ENCODE assay signal across 1 cellular context in the genomic region with DNA sequence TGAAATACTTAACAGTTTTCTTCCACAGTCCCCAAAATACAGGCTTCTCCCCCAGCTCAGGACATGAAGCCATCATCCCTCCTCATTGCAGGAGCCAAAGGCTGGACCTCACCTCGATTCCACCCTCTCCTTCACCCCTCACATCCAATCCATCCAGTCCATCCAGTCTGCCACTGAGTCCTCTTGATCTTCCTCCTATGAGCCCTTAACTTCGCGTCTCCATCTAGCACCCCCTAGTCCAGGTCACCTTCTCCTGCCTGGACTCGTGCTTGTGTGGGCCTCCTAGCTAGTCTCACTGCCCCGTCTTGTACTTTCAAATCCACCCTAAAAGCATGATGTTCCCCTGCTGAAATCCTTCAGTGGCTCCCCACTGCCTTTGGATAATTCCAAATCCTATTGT.
TF ChIP-seq lines count a peak whose summit lies in the region.

No MANE protein-coding gene starts in this region.

TF ChIP-seq in HepG2, 621 proteins besides CTCF, POLR2A, EP300 and RAD21:
- TF ChIP-seq ZMYM2 (CRISPR knock-in tag; IDR thresholded peaks at IDR 0.05): 0 out of 2 replicates have a peak, but pooled peaks have one; percentile 44
- TF ChIP-seq TRIM24 (CRISPR knock-in tag; IDR thresholded peaks at IDR 0.05): 0 out of 2 replicates have a peak, but pooled peaks have one; percentile 14
- no peak for TF ChIP-seq SP2 (CRISPR knock-in tag; IDR thresholded peaks at IDR 0.05)
- TF ChIP-seq RBM22 (optimal IDR thresholded peaks at IDR 0.05; ENCODE audit: low read length): peak; percentile 58
- no peak for TF ChIP-seq KLF13 (CRISPR knock-in tag; IDR thresholded peaks at IDR 0.05)
- 0 out of 2 replicates have a peak, but pooled peaks have one; percentile 31 for TF ChIP-seq NRL (CRISPR knock-in tag; IDR thresholded peaks at IDR 0.05; ENCODE audit: borderline replicate concordance)
- TF ChIP-seq, protein P1, sequence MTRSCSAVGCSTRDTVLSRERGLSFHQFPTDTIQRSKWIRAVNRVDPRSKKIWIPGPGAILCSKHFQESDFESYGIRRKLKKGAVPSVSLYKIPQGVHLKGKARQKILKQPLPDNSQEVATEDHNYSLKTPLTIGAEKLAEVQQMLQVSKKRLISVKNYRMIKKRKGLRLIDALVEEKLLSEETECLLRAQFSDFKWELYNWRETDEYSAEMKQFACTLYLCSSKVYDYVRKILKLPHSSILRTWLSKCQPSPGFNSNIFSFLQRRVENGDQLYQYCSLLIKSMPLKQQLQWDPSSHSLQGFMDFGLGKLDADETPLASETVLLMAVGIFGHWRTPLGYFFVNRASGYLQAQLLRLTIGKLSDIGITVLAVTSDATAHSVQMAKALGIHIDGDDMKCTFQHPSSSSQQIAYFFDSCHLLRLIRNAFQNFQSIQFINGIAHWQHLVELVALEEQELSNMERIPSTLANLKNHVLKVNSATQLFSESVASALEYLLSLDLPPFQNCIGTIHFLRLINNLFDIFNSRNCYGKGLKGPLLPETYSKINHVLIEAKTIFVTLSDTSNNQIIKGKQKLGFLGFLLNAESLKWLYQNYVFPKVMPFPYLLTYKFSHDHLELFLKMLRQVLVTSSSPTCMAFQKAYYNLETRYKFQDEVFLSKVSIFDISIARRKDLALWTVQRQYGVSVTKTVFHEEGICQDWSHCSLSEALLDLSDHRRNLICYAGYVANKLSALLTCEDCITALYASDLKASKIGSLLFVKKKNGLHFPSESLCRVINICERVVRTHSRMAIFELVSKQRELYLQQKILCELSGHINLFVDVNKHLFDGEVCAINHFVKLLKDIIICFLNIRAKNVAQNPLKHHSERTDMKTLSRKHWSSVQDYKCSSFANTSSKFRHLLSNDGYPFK (CRISPR knock-in tag; IDR thresholded peaks at IDR 0.05; ENCODE audit: borderline replicate concordance): peak; percentile 24; the same call in 1 of the 2 replicates
- TF ChIP-seq SKI (IDR thresholded peaks at IDR 0.05; ENCODE audit: partially characterized antibody): no peak
- TF ChIP-seq ZNF724P (CRISPR knock-in tag; IDR thresholded peaks at IDR 0.05; ENCODE audit: borderline replicate concordance): no peak
- no peak for TF ChIP-seq KLF16 (CRISPR knock-in tag; IDR thresholded peaks at IDR 0.05)
- TF ChIP-seq ZC3H4 (CRISPR knock-in tag; IDR thresholded peaks at IDR 0.05; ENCODE audit: borderline replicate concordance): peak; percentile 60; the same call in 1 of the 2 replicates
- no peak for TF ChIP-seq EEA1 (CRISPR knock-in tag; IDR thresholded peaks at IDR 0.05; ENCODE audit: borderline replicate concordance)
- no peak for TF ChIP-seq ZNF160 (CRISPR knock-in tag; IDR thresholded peaks at IDR 0.05)
- TF ChIP-seq, protein P2, sequence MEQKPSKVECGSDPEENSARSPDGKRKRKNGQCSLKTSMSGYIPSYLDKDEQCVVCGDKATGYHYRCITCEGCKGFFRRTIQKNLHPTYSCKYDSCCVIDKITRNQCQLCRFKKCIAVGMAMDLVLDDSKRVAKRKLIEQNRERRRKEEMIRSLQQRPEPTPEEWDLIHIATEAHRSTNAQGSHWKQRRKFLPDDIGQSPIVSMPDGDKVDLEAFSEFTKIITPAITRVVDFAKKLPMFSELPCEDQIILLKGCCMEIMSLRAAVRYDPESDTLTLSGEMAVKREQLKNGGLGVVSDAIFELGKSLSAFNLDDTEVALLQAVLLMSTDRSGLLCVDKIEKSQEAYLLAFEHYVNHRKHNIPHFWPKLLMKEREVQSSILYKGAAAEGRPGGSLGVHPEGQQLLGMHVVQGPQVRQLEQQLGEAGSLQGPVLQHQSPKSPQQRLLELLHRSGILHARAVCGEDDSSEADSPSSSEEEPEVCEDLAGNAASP (CRISPR knock-in tag; IDR thresholded peaks at IDR 0.05; ENCODE audit: borderline replicate concordance): no peak
- TF ChIP-seq ZNF550 (CRISPR knock-in tag; IDR thresholded peaks at IDR 0.05; ENCODE audit: borderline replicate concordance): 0 out of 2 replicates have a peak, but pooled peaks have one; percentile 21
- no peak for TF ChIP-seq KAT8 (CRISPR knock-in tag; IDR thresholded peaks at IDR 0.05)
- TF ChIP-seq REPIN1 (CRISPR knock-in tag; IDR thresholded peaks at IDR 0.05; ENCODE audit: borderline replicate concordance, low read depth): 0 out of 2 replicates have a peak, but pooled peaks have one; percentile 22
- 0 out of 2 replicates have a peak, but pooled peaks have one; percentile 20 for TF ChIP-seq ZNF605 (CRISPR knock-in tag; IDR thresholded peaks at IDR 0.05)
- no peak for TF ChIP-seq PRMT3 (CRISPR knock-in tag; IDR thresholded peaks at IDR 0.05; ENCODE audit: borderline replicate concordance, low read depth)
- no peak for TF ChIP-seq RORA (CRISPR knock-in tag; IDR thresholded peaks at IDR 0.05)
- 0 out of 2 replicates have a peak, but pooled peaks have one; percentile 20 for TF ChIP-seq CCDC6 (CRISPR knock-in tag; IDR thresholded peaks at IDR 0.05)
- peak; percentile 73; the same call in 1 of the 2 replicates for TF ChIP-seq PAF1 (CRISPR knock-in tag; IDR thresholded peaks at IDR 0.05)
- TF ChIP-seq ZNF3 (CRISPR knock-in tag; IDR thresholded peaks at IDR 0.05): no peak
